In genomic region chr14:20334017-20334416, GRCh38 we compare ENCODE assay signal across 15 cellular contexts. TPM values are rescaled to one million over a fixed set of nuclear protein-coding genes. Genes with fewer than 3 reads are reported as not detected.
A peak's percentile ranks its signal among the peaks of the same experiment; 100 is the strongest.
DNase-seq lines count a peak whose midpoint lies in the region; ATAC-seq, FAIRE-seq and TF ChIP-seq lines count a peak whose summit lies in the region.
"Had no signal": no experiment of that assay in that cellular context is flagged by ENCODE, and none has a peak within 500 bp of the region (broad histone marks: within the 10 kb centered on the region; RNA-seq: fewer than 3 reads in every experiment).

No MANE protein-coding gene starts in this region.

- DNase-seq in heart right ventricle: no peak
- no peak for DNase-seq in left ventricle myocardium superior
- no peak for DNase-seq in nephron progenitor cell
- DNase-seq in upper lobe of right lung: no peak
- no peak for DNase-seq in GM12892 (ENCODE audit: insufficient read length)
- DNase-seq: activated CD8-positive, alpha-beta memory T cell treated with anti-CD3 and anti-CD28 coated beads, Interleukin-2, amount 50 U/mL, for 48 hours; amygdala; colonic mucosa; mammary epithelial cell; SK-N-SH; spleen had no signal

- H3K4me3 ChIP-seq in heart right ventricle (no peak overlapping the region), upper lobe of right lung (no peak overlapping the region)

- H3K36me3 ChIP-seq in heart right ventricle: peaks cover 0 to 4% (median 0%) of the 10 kb centered on the region in 9 donors
- H3K36me3 ChIP-seq in upper lobe of right lung: peaks cover 4% of the 10 kb centered on the region
- H3K36me3 ChIP-seq: colonic mucosa, neutrophil had no signal

- H3K27ac Mint-ChIP-seq in activated T-helper 17 cell treated with anti-CD3 and anti-CD28 coated beads, Interleukin-2, amount 50 U/mL, for 72 hours: no peak overlapping the region
- H3K27ac Mint-ChIP-seq in nephron progenitor cell: no peak overlapping the region

- H3K9me3 ChIP-seq in heart right ventricle: no peaks in the 10 kb centered on the region
- no peaks in the 10 kb centered on the region for H3K9me3 ChIP-seq in upper lobe of right lung
- H3K9me3 ChIP-seq: colonic mucosa, neutrophil, SK-N-SH, spleen had no signal

- H3K27ac ChIP-seq in heart right ventricle (peak overlapping the region in 7 of 10 donors; percentile 72 to 89 (median 88)), upper lobe of right lung (peak overlapping the region; percentile 83)
- H3K27ac ChIP-seq: neutrophil had no signal

- peak overlapping the region; percentile 95 for H3K4me3 Mint-ChIP-seq in activated T-helper 17 cell treated with anti-CD3 and anti-CD28 coated beads, Interleukin-2, amount 50 U/mL, for 72 hours
- H3K4me3 Mint-ChIP-seq in nephron progenitor cell: peak overlapping the region; percentile 97

- no peak for TF ChIP-seq POLR2A in GM12892 (IDR thresholded peaks at IDR 0.05; ENCODE audit: low read depth, low read length)

- no peak for FAIRE-seq in GM12892 (lab: Jason Lieb, UNC)

- TF ChIP-seq CTCF in heart right ventricle (IDR thresholded peaks at IDR 0.05): no peak
- TF ChIP-seq CTCF in nephron progenitor cell (IDR thresholded peaks at IDR 0.05): no peak
- TF ChIP-seq CTCF in upper lobe of right lung (IDR thresholded peaks at IDR 0.05): no peak

- H3K27me3 ChIP-seq in heart right ventricle: no peaks in the 10 kb centered on the region
- no peaks in the 10 kb centered on the region for H3K27me3 ChIP-seq in upper lobe of right lung
- H3K27me3 ChIP-seq: colonic mucosa, neutrophil, spleen had no signal

- no peaks in the 10 kb centered on the region for H3K9me3 Mint-ChIP-seq in activated T-helper 17 cell treated with anti-CD3 and anti-CD28 coated beads, Interleukin-2, amount 50 U/mL, for 72 hours
- no peaks in the 10 kb centered on the region for H3K9me3 Mint-ChIP-seq in nephron progenitor cell

- H3K36me3 Mint-ChIP-seq in activated T-helper 17 cell treated with anti-CD3 and anti-CD28 coated beads, Interleukin-2, amount 50 U/mL, for 72 hours (ENCODE audit: low read depth): peaks cover 39% of the 10 kb centered on the region
- peaks cover 11% of the 10 kb centered on the region for H3K36me3 Mint-ChIP-seq in nephron progenitor cell (ENCODE audit: low read depth)

- ATAC-seq in heart right ventricle (no peak), left ventricle myocardium superior (no peak), upper lobe of right lung (no peak), HG03432 (IDR thresholded peaks at IDR 0.05; ENCODE audit: unreplicated experiment) (no peak), GM21529 (IDR thresholded peaks at IDR 0.05; ENCODE audit: unreplicated experiment) (no peak)
- ATAC-seq in activated T-helper 17 cell treated with anti-CD3 and anti-CD28 coated beads, Interleukin-2, amount 50 U/mL, for 72 hours (replicated peaks): no peak

- intact Hi-C loops in heart right ventricle (cut with DNase I) (loop anchor here in 5 of 10 donors (5.0 to 10.0 kb wide), 4 partner anchors 128 to 471 kb away; partner anchors contain the start of genes RNASE4 (in 3 of the 5), ANG (in 2 of the 5), PIP4P1 (in 1 of the 5) and RNASE1 (in 1 of the 5)), left ventricle myocardium superior (cut with micrococcal nuclease) (no loop called here), upper lobe of right lung (cut with DNase I) (no loop called here)

- no peaks in the 10 kb centered on the region for H3K27me3 Mint-ChIP-seq in activated T-helper 17 cell treated with anti-CD3 and anti-CD28 coated beads, Interleukin-2, amount 50 U/mL, for 72 hours
- peaks cover 7% of the 10 kb centered on the region for H3K27me3 Mint-ChIP-seq in nephron progenitor cell (ENCODE audit: low read depth, poor library complexity)

- peaks cover 14% of the 10 kb centered on the region for H3K4me1 Mint-ChIP-seq in activated T-helper 17 cell treated with anti-CD3 and anti-CD28 coated beads, Interleukin-2, amount 50 U/mL, for 72 hours
- H3K4me1 Mint-ChIP-seq in nephron progenitor cell: peaks cover 30% of the 10 kb centered on the region

- 80 to 84% methylated on average over 7 of the region's 7 CpGs for WGBS in heart right ventricle, 2 donors

- H3K4me1 ChIP-seq in heart right ventricle (peaks cover 0 to 27% (median 23%) of the 10 kb centered on the region in 9 donors), upper lobe of right lung (peaks cover 18% of the 10 kb centered on the region)
- H3K4me1 ChIP-seq: colonic mucosa had no signal

RNA-seq across cellular contexts. Expression of gene CCNB1IP1, which starts 0.9 kb away (rescaled TPM):
- total RNA-seq in heart right ventricle: 10 to 100 TPM; 35.7 to 69.9 (median 56.0) TPM
- polyA plus RNA-seq in heart right ventricle: 100 to 1,000 TPM; 105 to 126 TPM
- total RNA-seq in left ventricle myocardium superior: 43.9 TPM
- total RNA-seq in activated T-helper 17 cell treated with anti-CD3 and anti-CD28 coated beads, Interleukin-2, amount 50 U/mL, for 72 hours: 10 to 100 TPM; 53.5 to 93.4 TPM
- total RNA-seq in upper lobe of right lung: 37.9 TPM
- 71.1 TPM for polyA plus RNA-seq in GM12892 (2012; ENCODE audit: missing spikeins)

RNA-seq across cellular contexts. Expression of gene PARP2, which starts 9.4 kb away (rescaled TPM):
- total RNA-seq in heart right ventricle: 10 to 100 TPM; 13.6 to 18.4 (median 16.0) TPM
- polyA plus RNA-seq in heart right ventricle: 10 to 100 TPM; 13.5 to 19.5 TPM
- total RNA-seq in left ventricle myocardium superior: 17.5 TPM
- 10 to 100 TPM; 35.2 to 65.3 TPM for total RNA-seq in activated T-helper 17 cell treated with anti-CD3 and anti-CD28 coated beads, Interleukin-2, amount 50 U/mL, for 72 hours
- total RNA-seq in upper lobe of right lung: 15.6 TPM
- 43.3 TPM for polyA plus RNA-seq in GM12892 (2012; ENCODE audit: missing spikeins)

RNA-seq across cellular contexts. Expression of gene TTC5, which starts 28.3 kb away (rescaled TPM):
- total RNA-seq in heart right ventricle: 10 to 100 TPM in 7 of 10 donors, 1 to 10 TPM in 3; 6.3 to 14.0 (median 11.3) TPM
- polyA plus RNA-seq in heart right ventricle: 1 to 10 TPM; 3.2 to 4.9 TPM
- 11.8 TPM for total RNA-seq in left ventricle myocardium superior
- 10 to 100 TPM in 1 of 2 donors, 1 to 10 TPM in 1; 6.9 to 18.0 TPM for total RNA-seq in activated T-helper 17 cell treated with anti-CD3 and anti-CD28 coated beads, Interleukin-2, amount 50 U/mL, for 72 hours
- 15.6 TPM for total RNA-seq in upper lobe of right lung
- 7.4 TPM for polyA plus RNA-seq in GM12892 (2012; ENCODE audit: missing spikeins)
